32 cellular contexts compared by ENCODE assay signal in the genomic region with DNA sequence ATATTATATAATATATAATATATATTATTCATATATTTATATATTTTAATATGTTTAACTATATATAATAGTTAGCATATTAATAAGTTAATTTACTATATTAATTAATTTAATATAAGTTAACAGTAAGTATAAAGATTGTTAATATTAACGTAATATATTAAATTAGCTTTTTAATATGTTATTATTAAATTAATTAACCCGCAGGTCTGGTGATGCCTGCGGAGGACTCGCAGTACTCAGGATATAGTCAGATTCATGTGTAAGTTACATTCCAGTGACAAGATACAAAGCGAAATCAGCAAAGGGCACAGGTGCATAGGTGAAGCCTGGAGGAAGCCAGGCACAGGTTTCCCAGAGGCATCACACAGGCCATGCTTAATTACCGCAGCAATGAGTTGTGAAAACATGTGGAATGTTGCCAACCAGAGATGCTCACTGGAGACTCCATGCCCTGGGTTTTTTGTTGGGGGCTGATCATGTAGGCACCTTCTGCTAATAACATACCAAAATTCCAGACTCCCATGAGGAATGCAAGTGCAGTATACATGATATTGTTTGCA.
"Had no signal": no experiment of that assay in that cellular context is flagged by ENCODE, and none has a peak within 500 bp of the region (broad histone marks: within the 10 kb centered on the region; RNA-seq: fewer than 3 reads in every experiment).

No MANE protein-coding gene starts in this region.

- H3K4me1 ChIP-seq: gastroesophageal sphincter, lower lobe of right lung, pancreas, prostate gland, sigmoid colon, stomach, thyroid gland, vagina had no signal

- H3K27me3 ChIP-seq: gastroesophageal sphincter, pancreas, sigmoid colon, stomach, thyroid gland, upper lobe of left lung, vagina had no signal

- ATAC-seq: activated naive CD8-positive, alpha-beta T cell treated with anti-CD3 and anti-CD28 coated beads, Interleukin-2, amount 50 U/mL, for 24 hours; activated T-cell treated with anti-CD3 and anti-CD28 coated beads, Interleukin-2, amount 50 U/mL, for 72 hours; gastroesophageal sphincter; left lobe of liver; lower lobe of right lung; naive thymus-derived CD8-positive, alpha-beta T cell; pancreas; stimulated activated naive B cell treated with anti-CD40 and anti-IgM and Interleukin-4, amounts not matched to agents 10 μg/mL and 1 μg/mL and 100 μg/mL, for 72 hours; T-helper 17 cell had no signal

- H3K27ac ChIP-seq: gastroesophageal sphincter, lower lobe of right lung, pancreas, prostate gland, sigmoid colon, stomach, thyroid gland, upper lobe of left lung, vagina, WERI-Rb-1 had no signal

- H3K36me3 ChIP-seq: gastroesophageal sphincter, lower lobe of right lung, pancreas, prostate gland, sigmoid colon, stomach, thyroid gland, upper lobe of left lung, vagina, WERI-Rb-1 had no signal

- H3K4me3 ChIP-seq: gastroesophageal sphincter, lower lobe of right lung, pancreas, prostate gland, sigmoid colon, stomach, thyroid gland, upper lobe of left lung, vagina had no signal

- DNase-seq: activated CD4-positive, alpha-beta T cell treated with anti-CD3 and anti-CD28 coated beads, Interleukin-2, amount 50 U/mL, for 1 hour; activated CD4-positive, CD25-positive, alpha-beta regulatory T cell treated with anti-CD3 and anti-CD28 coated beads, Interleukin-2, amount 50 U/mL, for 72 hours; activated effector memory CD4-positive, alpha-beta T cell treated with Interleukin-2 at 50 U/mL for 16 hours; activated naive CD4-positive, alpha-beta T cell treated with anti-CD3 and anti-CD28 coated beads for 36 hours; activated naive CD8-positive, alpha-beta T cell treated with anti-CD3 and anti-CD28 coated beads, Interleukin-2, amount 50 U/mL, for 24 hours; activated T-cell treated with anti-CD3 and anti-CD28 coated beads for 4 hours; activated T-cell treated with anti-CD3 and anti-CD28 coated beads, Interleukin-2, amount 50 U/mL, for 72 hours; amygdala; caudate nucleus; cortex of kidney; hippocampal formation; immature natural killer cell; lower lobe of right lung; mesenchymal stem cell; naive thymus-derived CD8-positive, alpha-beta T cell; nucleus accumbens; pancreas; retina; sigmoid colon; small intestine; stimulated activated CD4-positive, alpha-beta T cell treated with anti-CD3 and anti-CD28 coated beads, Interleukin-1b, Interleukin-23, amount 100 ng/mL, for 48 hours; stimulated activated naive B cell treated with anti-CD40 and anti-IgM and Interleukin-4, amounts not matched to agents 10 μg/mL and 1 μg/mL and 100 μg/mL, for 72 hours; stomach; T-helper 17 cell; T1000; thyroid gland; upper lobe of left lung; WERI-Rb-1 had no signal

- H3K9me3 ChIP-seq: gastroesophageal sphincter, lower lobe of right lung, pancreas, prostate gland, sigmoid colon, stomach, thyroid gland, upper lobe of left lung, vagina had no signal
